In genomic region chr5:94632024-94632423, GRCh38 we compare ENCODE assay signal across 12 cellular contexts. TPM values are rescaled to one million over a fixed set of nuclear protein-coding genes. Genes with fewer than 3 reads are reported as not detected.
DNase-seq lines count a peak whose midpoint lies in the region; ATAC-seq and TF ChIP-seq lines count a peak whose summit lies in the region.
"Had no signal": no experiment of that assay in that cellular context is flagged by ENCODE, and none has a peak within 500 bp of the region (broad histone marks: within the 10 kb centered on the region; RNA-seq: fewer than 3 reads in every experiment).

No MANE protein-coding gene starts in this region.

- H3K4me1 Mint-ChIP-seq in activated CD8-positive, alpha-beta memory T cell treated with anti-CD3 and anti-CD28 coated beads, Interleukin-2, amount 10 ng/mL, durations not matched to agents 7 days and 5 days: peaks cover 28% of the 10 kb centered on the region
- no peaks in the 10 kb centered on the region for H3K4me1 Mint-ChIP-seq in chondrocyte (ENCODE audit: low read depth)
- no peaks in the 10 kb centered on the region for H3K4me1 Mint-ChIP-seq in activated T-helper 17 cell treated with anti-CD3 and anti-CD28 coated beads, Interleukin-2, amount 50 U/mL, for 72 hours

- ATAC-seq in activated CD8-positive, alpha-beta memory T cell treated with anti-CD3 and anti-CD28 coated beads, Interleukin-2, amount 10 ng/mL, durations not matched to agents 7 days and 5 days: peak; percentile 49
- peak; percentile 100 for ATAC-seq in GM21825 (IDR thresholded peaks at IDR 0.05; ENCODE audit: unreplicated experiment)
- peak; percentile 100 for ATAC-seq in HG03354 (IDR thresholded peaks at IDR 0.05; ENCODE audit: poor library complexity, severe bottlenecking, unreplicated experiment)
- no peak for ATAC-seq in activated T-helper 17 cell treated with anti-CD3 and anti-CD28 coated beads, Interleukin-2, amount 50 U/mL, for 72 hours (replicated peaks)
- ATAC-seq: foreskin keratinocyte, lower lobe of right lung had no signal

- H3K36me3 Mint-ChIP-seq in activated CD8-positive, alpha-beta memory T cell treated with anti-CD3 and anti-CD28 coated beads, Interleukin-2, amount 10 ng/mL, durations not matched to agents 7 days and 5 days: peaks cover 72% of the 10 kb centered on the region
- H3K36me3 Mint-ChIP-seq in chondrocyte (ENCODE audit: low read depth): peaks cover 18% of the 10 kb centered on the region
- H3K36me3 Mint-ChIP-seq in activated T-helper 17 cell treated with anti-CD3 and anti-CD28 coated beads, Interleukin-2, amount 50 U/mL, for 72 hours (ENCODE audit: low read depth): peaks cover 77% of the 10 kb centered on the region

- no peaks in the 10 kb centered on the region for H3K27me3 Mint-ChIP-seq in activated CD8-positive, alpha-beta memory T cell treated with anti-CD3 and anti-CD28 coated beads, Interleukin-2, amount 10 ng/mL, durations not matched to agents 7 days and 5 days
- no peaks in the 10 kb centered on the region for H3K27me3 Mint-ChIP-seq in chondrocyte (ENCODE audit: low read depth)
- no peaks in the 10 kb centered on the region for H3K27me3 Mint-ChIP-seq in activated T-helper 17 cell treated with anti-CD3 and anti-CD28 coated beads, Interleukin-2, amount 50 U/mL, for 72 hours

- TF ChIP-seq CTCF in chondrocyte (IDR thresholded peaks at IDR 0.05): no peak

- H3K27ac Mint-ChIP-seq in activated CD8-positive, alpha-beta memory T cell treated with anti-CD3 and anti-CD28 coated beads, Interleukin-2, amount 10 ng/mL, durations not matched to agents 7 days and 5 days: peak overlapping the region; percentile 52
- H3K27ac Mint-ChIP-seq in chondrocyte (ENCODE audit: unreplicated experiment): no peak overlapping the region
- H3K27ac Mint-ChIP-seq in activated T-helper 17 cell treated with anti-CD3 and anti-CD28 coated beads, Interleukin-2, amount 50 U/mL, for 72 hours: no peak overlapping the region
- H3K27ac Mint-ChIP-seq: activated T-helper 1 cell treated with anti-CD3 and anti-CD28 coated beads, Interleukin-12 subunit alpha, Interleukin-12 subunit beta, Interleukin-2, Interleukin-4 antibody, amounts not matched to agents 30 ng/mL and 10 ng/mL and 1 ng/mL, durations not matched to agents 14 hours and 24 hours and 36 hours had no signal

- peaks cover 8% of the 10 kb centered on the region for H3K9me3 Mint-ChIP-seq in activated CD8-positive, alpha-beta memory T cell treated with anti-CD3 and anti-CD28 coated beads, Interleukin-2, amount 10 ng/mL, durations not matched to agents 7 days and 5 days (ENCODE audit: low read depth)
- H3K9me3 Mint-ChIP-seq in chondrocyte (ENCODE audit: low read depth): peaks cover 13% of the 10 kb centered on the region
- H3K9me3 Mint-ChIP-seq in activated T-helper 17 cell treated with anti-CD3 and anti-CD28 coated beads, Interleukin-2, amount 50 U/mL, for 72 hours: peaks cover 7% of the 10 kb centered on the region

- H3K4me3 Mint-ChIP-seq in activated CD8-positive, alpha-beta memory T cell treated with anti-CD3 and anti-CD28 coated beads, Interleukin-2, amount 10 ng/mL, durations not matched to agents 7 days and 5 days: no peak overlapping the region
- H3K4me3 Mint-ChIP-seq in chondrocyte (ENCODE audit: unreplicated experiment): no peak overlapping the region
- H3K4me3 Mint-ChIP-seq in activated T-helper 17 cell treated with anti-CD3 and anti-CD28 coated beads, Interleukin-2, amount 50 U/mL, for 72 hours: no peak overlapping the region
- H3K4me3 Mint-ChIP-seq: activated T-helper 1 cell treated with anti-CD3 and anti-CD28 coated beads, Interleukin-12 subunit alpha, Interleukin-12 subunit beta, Interleukin-2, Interleukin-4 antibody, amounts not matched to agents 30 ng/mL and 10 ng/mL and 1 ng/mL, durations not matched to agents 14 hours and 24 hours and 36 hours had no signal

- CTCF ChIA-PET in activated CD8-positive, alpha-beta memory T cell treated with anti-CD3 and anti-CD28 coated beads, Interleukin-2, amount 10 ng/mL, durations not matched to agents 7 days and 5 days (lab: Charles Lee): no interaction called here

- DNase-seq in activated CD8-positive, alpha-beta memory T cell treated with anti-CD3 and anti-CD28 coated beads, Interleukin-2, amount 10 ng/mL, durations not matched to agents 7 days and 5 days: no peak
- no peak for DNase-seq in activated CD8-positive, alpha-beta memory T cell treated with anti-CD3 and anti-CD28 coated beads, Interleukin-2, amount 50 U/mL, for 48 hours
- DNase-seq in chondrocyte (ENCODE audit: low spot score) (no peak), NCI-H2081 treated with DMSO at 0.1 percent for 48 hours (lab: John Stamatoyannopoulos, UW) (no peak)
- no peak for DNase-seq in stimulated activated naive CD4-positive, alpha-beta T cell (lab: John Stamatoyannopoulos, UW)
- DNase-seq: foreskin keratinocyte, lower lobe of right lung, NCI-H187 had no signal

RNA-seq across cellular contexts. Expression of gene SLF1, which starts 13.6 kb away (rescaled TPM):
- 10 to 100 TPM; 27.5 to 33.1 TPM for total RNA-seq in activated CD8-positive, alpha-beta memory T cell treated with anti-CD3 and anti-CD28 coated beads, Interleukin-2, amount 10 ng/mL, durations not matched to agents 7 days and 5 days
- 2.6 to 5.4 TPM (median 3.9 TPM) in 3 replicates for total RNA-seq in chondrocyte
- 10 to 100 TPM; 10.8 to 16.2 TPM for total RNA-seq in activated T-helper 17 cell treated with anti-CD3 and anti-CD28 coated beads, Interleukin-2, amount 50 U/mL, for 72 hours

RNA-seq across cellular contexts. Expression of gene KIAA0825, which starts 13.6 kb away (rescaled TPM):
- 1 to 10 TPM; 2.7 to 3.3 TPM for total RNA-seq in activated CD8-positive, alpha-beta memory T cell treated with anti-CD3 and anti-CD28 coated beads, Interleukin-2, amount 10 ng/mL, durations not matched to agents 7 days and 5 days
- 3.4 to 8.0 TPM (median 4.1 TPM) in 3 replicates for total RNA-seq in chondrocyte
- 1 to 10 TPM in 1 of 2 donors, under 1 TPM in 1; 0.97 to 1.1 TPM for total RNA-seq in activated T-helper 17 cell treated with anti-CD3 and anti-CD28 coated beads, Interleukin-2, amount 50 U/mL, for 72 hours
